ENCODE assay signal across 8 cellular contexts in genomic region chr16:56617212-56618085, GRCh38. TPM values are rescaled to one million over a fixed set of nuclear protein-coding genes. Genes with fewer than 3 reads are reported as not detected.
DNase-seq lines count a peak whose midpoint lies in the region; ATAC-seq and TF ChIP-seq lines count a peak whose summit lies in the region.

No MANE protein-coding gene starts in this region.

- H3K36me3 ChIP-seq in muscle layer of duodenum (ENCODE audit: control insufficient read depth in 1 of 2, insufficient read depth in 2 of 2, low read length in 2 of 2): no peaks in the 10 kb centered on the region
- no peaks in the 10 kb centered on the region for H3K36me3 ChIP-seq in thoracic aorta

- H3K27me3 ChIP-seq in muscle layer of duodenum (ENCODE audit: low read depth, low read length) (no peaks in the 10 kb centered on the region), thoracic aorta (replicated peaks; ENCODE audit: insufficient read depth) (no peaks in the 10 kb centered on the region)

- H3K9me3 ChIP-seq in muscle layer of duodenum (ENCODE audit: control insufficient read depth in 1 of 2, low read length in 2 of 2) (no peaks in the 10 kb centered on the region), thoracic aorta (no peaks in the 10 kb centered on the region)

- peaks cover 44% of the 10 kb centered on the region for H3K4me1 Mint-ChIP-seq in activated CD8-positive, alpha-beta T cell treated with anti-CD3 and anti-CD28 coated beads, Interleukin-2, amount 10 ng/mL, durations not matched to agents 7 days and 5 days (ENCODE audit: low read depth)

- CTCF ChIA-PET in activated CD8-positive, alpha-beta T cell treated with anti-CD3 and anti-CD28 coated beads, Interleukin-2, amount 10 ng/mL, durations not matched to agents 7 days and 5 days (lab: Charles Lee): interaction anchor here (1.0 to 3.0 kb wide), 4 partner anchors 9 to 84 kb away, joined by 3 to 7 read pairs (median 5); partner anchors contain the start of gene MT2A

- no peaks in the 10 kb centered on the region for H3K36me3 Mint-ChIP-seq in activated CD8-positive, alpha-beta T cell treated with anti-CD3 and anti-CD28 coated beads, Interleukin-2, amount 10 ng/mL, durations not matched to agents 7 days and 5 days (ENCODE audit: low read depth)

- ATAC-seq in GM19397 (IDR thresholded peaks at IDR 0.05; ENCODE audit: unreplicated experiment): peak; percentile 57
- peak; percentile 99 for ATAC-seq in activated CD8-positive, alpha-beta T cell treated with anti-CD3 and anti-CD28 coated beads, Interleukin-2, amount 10 ng/mL, durations not matched to agents 7 days and 5 days
- ATAC-seq in esophagus mucosa: peak; percentile 82
- ATAC-seq in thoracic aorta (ENCODE audit: insufficient number of reproducible peaks, low FRiP score, low read depth): peak; percentile 54

- H3K4me3 ChIP-seq in muscle layer of duodenum (ENCODE audit: low read depth in 1 of 2, low read length in 2 of 2) (peak overlapping the region; percentile 55 to 71), thoracic aorta (peak overlapping the region; percentile 62)

- H3K27ac Mint-ChIP-seq in activated CD8-positive, alpha-beta T cell treated with anti-CD3 and anti-CD28 coated beads, Interleukin-2, amount 10 ng/mL, durations not matched to agents 7 days and 5 days: no peak overlapping the region

- peak overlapping the region; percentile 64 for H3K4me3 Mint-ChIP-seq in activated CD8-positive, alpha-beta T cell treated with anti-CD3 and anti-CD28 coated beads, Interleukin-2, amount 10 ng/mL, durations not matched to agents 7 days and 5 days

- H3K9me3 Mint-ChIP-seq in activated CD8-positive, alpha-beta T cell treated with anti-CD3 and anti-CD28 coated beads, Interleukin-2, amount 10 ng/mL, durations not matched to agents 7 days and 5 days (ENCODE audit: insufficient read depth): no peaks in the 10 kb centered on the region

- TF ChIP-seq CTCF in thoracic aorta (IDR thresholded peaks at IDR 0.05): peak; percentile 19

- POLR2A ChIA-PET in activated CD8-positive, alpha-beta T cell treated with anti-CD3 and anti-CD28 coated beads, Interleukin-2, amount 10 ng/mL, durations not matched to agents 7 days and 5 days (lab: Charles Lee): interaction anchor here (1.6 to 2.6 kb wide), 2 partner anchors 9 kb away, joined by 13 to 14 read pairs; partner anchors contain the start of genes MT1E and MT2A

- peaks cover 0 to 13% of the 10 kb centered on the region in 2 donors for H3K4me1 ChIP-seq in muscle layer of duodenum (ENCODE audit: control insufficient read depth in 1 of 2, insufficient read depth in 2 of 2, low read length in 2 of 2)
- peaks cover 4 to 14% of the 10 kb centered on the region in 2 donors for H3K4me1 ChIP-seq in thoracic aorta (ENCODE audit: control insufficient read depth in 1 of 2, low read depth in 2 of 2)

- H3K27me3 Mint-ChIP-seq in activated CD8-positive, alpha-beta T cell treated with anti-CD3 and anti-CD28 coated beads, Interleukin-2, amount 10 ng/mL, durations not matched to agents 7 days and 5 days (ENCODE audit: low read depth): peaks cover 17% of the 10 kb centered on the region

- peak; percentile 82 for DNase-seq in activated CD8-positive, alpha-beta T cell treated with anti-CD3 and anti-CD28 coated beads, Interleukin-2, amount 10 ng/mL, durations not matched to agents 7 days and 5 days
- DNase-seq in thoracic aorta (ENCODE audit: low spot score) (no peak), KG1 (lab: John Stamatoyannopoulos, UW) (no peak), NCI-H2029 treated with DMSO at 0.1 percent for 48 hours (lab: John Stamatoyannopoulos, UW) (no peak), NCI-H2227 treated with DMSO at 0.1 percent for 48 hours (lab: John Stamatoyannopoulos, UW) (no peak)

- H3K27ac ChIP-seq in muscle layer of duodenum (ENCODE audit: low read length): peak overlapping the region; percentile 51
- peak overlapping the region; percentile 34 to 60 for H3K27ac ChIP-seq in thoracic aorta

RNA-seq across cellular contexts. Expression of gene MT1E, which starts 8.1 kb away (rescaled TPM):
- 10 to 100 TPM; 65.0 to 74.8 TPM for total RNA-seq in activated CD8-positive, alpha-beta T cell treated with anti-CD3 and anti-CD28 coated beads, Interleukin-2, amount 10 ng/mL, durations not matched to agents 7 days and 5 days
- total RNA-seq in esophagus mucosa (98.8 TPM), thoracic aorta (100 to 1,000 TPM; 106 to 214 TPM)

RNA-seq across cellular contexts. Expression of gene MT2A, which starts 9.1 kb away (rescaled TPM):
- 100 to 1,000 TPM; 186 to 210 TPM for total RNA-seq in activated CD8-positive, alpha-beta T cell treated with anti-CD3 and anti-CD28 coated beads, Interleukin-2, amount 10 ng/mL, durations not matched to agents 7 days and 5 days
- total RNA-seq in esophagus mucosa (220 TPM), thoracic aorta (100 to 1,000 TPM; 107 to 185 TPM)

RNA-seq across cellular contexts. Expression of gene MT1M, which starts 15.0 kb away (rescaled TPM):
- not detected for total RNA-seq in activated CD8-positive, alpha-beta T cell treated with anti-CD3 and anti-CD28 coated beads, Interleukin-2, amount 10 ng/mL, durations not matched to agents 7 days and 5 days
- total RNA-seq in esophagus mucosa (2.0 TPM), thoracic aorta (10 to 100 TPM; 23.2 to 53.6 TPM)

RNA-seq across cellular contexts. Expression of gene MT1A, which starts 21.0 kb away (rescaled TPM):
- not detected for total RNA-seq in activated CD8-positive, alpha-beta T cell treated with anti-CD3 and anti-CD28 coated beads, Interleukin-2, amount 10 ng/mL, durations not matched to agents 7 days and 5 days
- total RNA-seq in esophagus mucosa: 2.9 TPM
- total RNA-seq in thoracic aorta: 100 to 1,000 TPM in 1 of 2 donors, 1 to 10 TPM in 1; 6.5 to 168 TPM

RNA-seq across cellular contexts. Expression of gene MT3, which starts 28.1 kb away (rescaled TPM):
- 1 to 10 TPM; 6.2 to 7.5 TPM for total RNA-seq in activated CD8-positive, alpha-beta T cell treated with anti-CD3 and anti-CD28 coated beads, Interleukin-2, amount 10 ng/mL, durations not matched to agents 7 days and 5 days
- not detected for total RNA-seq in esophagus mucosa
- not detected for total RNA-seq in thoracic aorta
